In the genomic region with DNA sequence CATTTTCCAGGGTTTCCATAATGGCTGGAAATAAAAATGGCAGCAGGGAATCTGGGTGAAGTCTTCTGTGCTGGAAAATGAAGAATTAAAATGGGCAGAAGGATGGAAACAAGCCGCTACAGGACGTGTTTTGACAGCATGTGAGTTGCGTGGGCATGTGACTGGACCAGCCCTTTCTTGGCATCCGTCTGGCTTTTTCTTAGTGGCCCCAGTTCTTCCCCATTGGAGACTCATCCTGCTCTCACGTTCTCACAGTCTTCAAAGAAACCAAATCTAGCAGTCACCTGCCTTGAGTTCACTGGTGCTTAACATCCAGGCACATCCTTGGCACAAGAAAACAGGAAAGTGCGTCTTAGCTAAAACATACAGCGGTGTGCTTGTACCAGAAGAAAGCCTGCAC, we compare ENCODE assay signal across 19 cellular contexts.
A peak's percentile ranks its signal among the peaks of the same experiment; 100 is the strongest.
DNase-seq lines count a peak whose midpoint lies in the region; ATAC-seq and TF ChIP-seq lines count a peak whose summit lies in the region.
"Had no signal": no experiment of that assay in that cellular context is flagged by ENCODE, and none has a peak within 500 bp of the region (broad histone marks: within the 10 kb centered on the region; RNA-seq: fewer than 3 reads in every experiment).

No MANE protein-coding gene starts in this region.

- TF ChIP-seq CTCF in esophagus squamous epithelium (IDR thresholded peaks at IDR 0.05): no peak

- H3K27ac ChIP-seq in esophagus squamous epithelium: peak overlapping the region in 3 of 4 donors; percentile 21 to 40 (median 22)
- H3K27ac ChIP-seq: C4-2B had no signal

- H3K4me3 Mint-ChIP-seq in activated CD4-positive, alpha-beta T cell treated with anti-CD3 and anti-CD28 coated beads, Interleukin-2, amount 10 ng/mL, durations not matched to agents 24 days and 14 days: no peak overlapping the region

- TF ChIP-seq POLR2A in esophagus squamous epithelium (IDR thresholded peaks at IDR 0.05): no peak

- H3K36me3 Mint-ChIP-seq in activated CD4-positive, alpha-beta T cell treated with anti-CD3 and anti-CD28 coated beads, Interleukin-2, amount 10 ng/mL, durations not matched to agents 24 days and 14 days (ENCODE audit: low read depth): peaks cover 90% of the 10 kb centered on the region

- H3K9me3 ChIP-seq in adipocyte (ENCODE audit: control insufficient read depth, low read length) (no peaks in the 10 kb centered on the region), esophagus squamous epithelium (no peaks in the 10 kb centered on the region)
- H3K9me3 ChIP-seq: HAP-1 had no signal

- H3K27ac Mint-ChIP-seq in activated CD4-positive, alpha-beta T cell treated with anti-CD3 and anti-CD28 coated beads, Interleukin-2, amount 10 ng/mL, durations not matched to agents 24 days and 14 days: peak overlapping the region; percentile 34

- no peak for DNase-seq in activated CD4-positive, alpha-beta T cell treated with anti-CD3 and anti-CD28 coated beads, Interleukin-2, amount 10 ng/mL, durations not matched to agents 24 days and 14 days
- no peak for DNase-seq in activated CD4-positive, alpha-beta T cell treated with anti-CD3 and anti-CD28 coated beads for 4 hours
- DNase-seq in adipocyte (ENCODE audit: low read depth) (no peak), esophagus squamous epithelium (lab: John Stamatoyannopoulos, UW) (no peak), sciatic nerve (ENCODE audit: low spot score) (no peak), NAMALWA (ENCODE audit: low spot score) (no peak)
- DNase-seq: 8988T; DMS53; KG1; NCI-H1105; NCI-H1694 treated with DMSO at 0.1 percent for 48 hours; NCI-H345; NCI-H526 treated with DMSO at 0.1 percent for 48 hours; NK-92 treated with Interleukin-12 subunit alpha and Interleukin-12 subunit beta, amount 100 ng/mL, for 24 hours; OCI-M1 had no signal

- no peak overlapping the region for H3K9ac ChIP-seq in adipocyte (ENCODE audit: low read length)

- peaks cover 17% of the 10 kb centered on the region for H3K9me3 Mint-ChIP-seq in activated CD4-positive, alpha-beta T cell treated with anti-CD3 and anti-CD28 coated beads, Interleukin-2, amount 10 ng/mL, durations not matched to agents 24 days and 14 days

- H3K36me3 ChIP-seq in adipocyte (ENCODE audit: control insufficient read depth, insufficient read depth, low read length, severe bottlenecking) (peaks cover 3% of the 10 kb centered on the region), esophagus squamous epithelium (no peaks in the 10 kb centered on the region)
- H3K36me3 ChIP-seq: HAP-1 had no signal

- H3K27me3 Mint-ChIP-seq in activated CD4-positive, alpha-beta T cell treated with anti-CD3 and anti-CD28 coated beads, Interleukin-2, amount 10 ng/mL, durations not matched to agents 24 days and 14 days: no peaks in the 10 kb centered on the region

- H3K27me3 ChIP-seq in adipocyte (replicated peaks; ENCODE audit: control insufficient read depth, insufficient read depth, low read length) (no peaks in the 10 kb centered on the region), esophagus squamous epithelium (no peaks in the 10 kb centered on the region)

- H3K4me1 ChIP-seq in adipocyte (ENCODE audit: control insufficient read depth, insufficient read depth, low read length): peaks cover 31% of the 10 kb centered on the region
- peaks cover 0 to 37% (median 14%) of the 10 kb centered on the region in 3 donors for H3K4me1 ChIP-seq in esophagus squamous epithelium
- H3K4me1 ChIP-seq: HAP-1 had no signal

- intact Hi-C loops in activated CD4-positive, alpha-beta T cell treated with anti-CD3 and anti-CD28 coated beads, Interleukin-2, amount 10 ng/mL, durations not matched to agents 24 days and 14 days (cut with micrococcal nuclease): no loop called here
- intact Hi-C loops in esophagus squamous epithelium (cut with DNase I): no loop called here
- intact Hi-C loops in sciatic nerve (cut with DNase I): no loop called here

- WGBS in esophagus squamous epithelium, 2 donors: 36 to 42% methylated on average over 7 of the region's 7 CpGs

- H3K4me3 ChIP-seq in adipocyte (ENCODE audit: low read length) (peak overlapping the region; percentile 51), esophagus squamous epithelium (no peak overlapping the region)
- H3K4me3 ChIP-seq: HAP-1 had no signal

- peak; percentile 21 for ATAC-seq in sciatic nerve
- ATAC-seq in GM19035 (IDR thresholded peaks at IDR 0.05; ENCODE audit: unreplicated experiment): no peak
- ATAC-seq in GM19463 (IDR thresholded peaks at IDR 0.05; ENCODE audit: unreplicated experiment): no peak

- H3K4me1 Mint-ChIP-seq in activated CD4-positive, alpha-beta T cell treated with anti-CD3 and anti-CD28 coated beads, Interleukin-2, amount 10 ng/mL, durations not matched to agents 24 days and 14 days: peaks cover 54% of the 10 kb centered on the region
